In the genomic region with DNA sequence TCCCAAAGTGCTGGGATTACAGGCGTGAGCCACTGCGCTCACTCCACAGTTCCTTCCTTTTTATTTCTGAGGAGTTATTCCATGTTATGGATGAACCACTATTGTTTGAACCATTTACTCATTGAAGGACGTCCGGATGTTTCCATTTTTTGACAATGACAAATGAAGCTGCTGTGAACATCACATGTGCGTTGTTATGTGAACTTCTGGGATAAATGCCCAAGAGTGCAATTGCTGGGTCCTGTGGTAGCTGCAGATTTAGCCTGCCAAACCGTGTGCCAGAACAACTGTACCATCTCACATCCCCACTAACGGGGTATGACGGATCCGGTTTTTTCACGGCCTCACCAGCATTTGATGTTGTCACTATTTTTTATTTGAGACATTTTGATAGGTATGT, we compare ENCODE assay signal across 13 cellular contexts.
"Had no signal": no experiment of that assay in that cellular context is flagged by ENCODE, and none has a peak within 500 bp of the region (broad histone marks: within the 10 kb centered on the region; RNA-seq: fewer than 3 reads in every experiment).

No MANE protein-coding gene starts in this region.

- H3K36me3 Mint-ChIP-seq: activated CD4-positive, alpha-beta memory T cell treated with anti-CD3 and anti-CD28 coated beads for 36 hours had no signal

- H3K27ac ChIP-seq: lower lobe of right lung, SK-N-MC, transverse colon, VCaP had no signal

- H3K27me3 ChIP-seq: transverse colon had no signal

- H3K9me3 ChIP-seq: lower lobe of right lung, mucosa of descending colon, transverse colon had no signal

- H3K36me3 ChIP-seq: lower lobe of right lung, transverse colon had no signal

- H3K4me1 ChIP-seq: lower lobe of right lung, transverse colon had no signal

- H3K4me3 ChIP-seq: lower lobe of right lung, mucosa of descending colon, SK-N-MC, transverse colon had no signal

- H3K4me3 Mint-ChIP-seq: activated CD4-positive, alpha-beta memory T cell treated with anti-CD3 and anti-CD28 coated beads for 36 hours; activated T-cell treated with anti-CD3 and anti-CD28 coated beads, Interleukin-2, amount 50 U/mL, for 4 hours; nephron had no signal

- ATAC-seq: activated T-cell treated with anti-CD3 and anti-CD28 coated beads, Interleukin-2, amount 50 U/mL, for 4 hours; lower lobe of right lung; mucosa of descending colon had no signal

- H3K27ac Mint-ChIP-seq: activated CD4-positive, alpha-beta memory T cell treated with anti-CD3 and anti-CD28 coated beads for 36 hours; nephron had no signal

- DNase-seq: activated CD4-positive, alpha-beta memory T cell treated with anti-CD3 and anti-CD28 coated beads for 36 hours; activated naive CD4-positive, alpha-beta T cell; activated T-cell treated with anti-CD3 and anti-CD28 coated beads, Interleukin-2, amount 50 U/mL, for 4 hours; hypothalamus; kidney glomerular epithelial cell; lower lobe of right lung; small intestine; T-helper 1 cell; transverse colon had no signal

- H3K9me3 Mint-ChIP-seq: activated CD4-positive, alpha-beta memory T cell treated with anti-CD3 and anti-CD28 coated beads for 36 hours; activated T-cell treated with anti-CD3 and anti-CD28 coated beads, Interleukin-2, amount 50 U/mL, for 4 hours; nephron had no signal
